9 cellular contexts compared by ENCODE assay signal in the genomic region with DNA sequence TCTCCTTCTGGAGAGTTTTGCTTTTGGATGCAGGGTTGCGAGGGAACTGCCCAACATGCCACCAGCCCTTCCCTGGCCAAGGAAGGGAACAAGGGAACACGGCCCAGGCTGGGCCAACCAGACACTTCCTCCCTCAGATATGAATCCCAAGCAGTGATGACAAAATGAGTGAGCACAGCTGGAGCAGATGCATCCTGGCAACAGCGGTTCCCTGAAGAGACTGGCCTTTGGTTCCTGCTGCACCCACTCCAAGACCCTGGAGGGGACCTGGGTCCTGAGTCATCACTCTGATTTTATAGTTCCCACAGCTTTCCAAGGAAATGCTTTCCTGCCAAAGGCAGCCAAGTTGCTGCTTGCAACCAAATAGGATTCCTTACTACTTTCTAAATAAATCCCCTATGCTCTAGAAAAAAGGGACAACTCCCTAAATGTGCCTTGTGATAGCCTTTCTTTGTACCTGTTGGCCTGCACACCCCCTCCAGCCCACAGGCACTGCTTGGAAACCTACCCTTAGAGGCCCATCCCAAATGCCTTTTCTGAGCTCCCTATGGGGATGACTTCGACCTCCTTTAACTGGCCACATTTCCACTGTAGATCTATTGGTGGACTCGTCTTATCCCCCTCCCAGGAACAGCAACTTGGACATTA. TPM values are rescaled to one million over a fixed set of nuclear protein-coding genes. Genes with fewer than 3 reads are reported as not detected.
DNase-seq lines count a peak whose midpoint lies in the region; ATAC-seq lines count a peak whose summit lies in the region.
"Had no signal": no experiment of that assay in that cellular context is flagged by ENCODE, and none has a peak within 500 bp of the region (broad histone marks: within the 10 kb centered on the region; RNA-seq: fewer than 3 reads in every experiment).

No MANE protein-coding gene starts in this region.

- H3K4me1 ChIP-seq in BLaER1 (peaks cover 94% of the 10 kb centered on the region), Karpas-422 (ENCODE audit: low read length) (peaks cover 84% of the 10 kb centered on the region), muscle layer of duodenum (ENCODE audit: control insufficient read depth in 1 of 2, insufficient read depth in 2 of 2, low read length in 2 of 2) (peaks cover 44 to 66% of the 10 kb centered on the region in 2 donors)

- peak overlapping the region; percentile 41 for H3K4me3 ChIP-seq in BLaER1
- peak overlapping the region; percentile 53 for H3K4me3 ChIP-seq in Karpas-422 (ENCODE audit: low read length)
- peak overlapping the region in 1 of 2 donors; percentile 10 for H3K4me3 ChIP-seq in muscle layer of duodenum (ENCODE audit: low read depth in 1 of 2, low read length in 2 of 2)

- peak overlapping the region; percentile 95 for H3K27ac Mint-ChIP-seq in dendritic cell treated with granulocyte-macrophage colony-stimulating factor and Interleukin-4, amounts not matched to agents 40 ng/mL and 50 ng/mL, for 4 days
- H3K27ac Mint-ChIP-seq in activated T-helper 1 cell treated with anti-CD3 and anti-CD28 coated beads, Interleukin-12 subunit alpha, Interleukin-12 subunit beta, Interleukin-2, Interleukin-4 antibody, amounts not matched to agents 30 ng/mL and 10 ng/mL and 1 ng/mL, durations not matched to agents 14 hours and 24 hours and 36 hours: no peak overlapping the region
- H3K27ac Mint-ChIP-seq: T-helper 1 cell treated with Interleukin-12 subunit alpha and Interleukin-12 subunit beta and Interleukin-4 antibody, amounts not matched to agents 30 μg/mL and 1 μg/mL, for 36 hours had no signal

- H3K36me3 ChIP-seq in BLaER1 (peaks cover 10% of the 10 kb centered on the region; the same call in 1 of the 2 replicates), Karpas-422 (ENCODE audit: insufficient read depth, low read length) (no peaks in the 10 kb centered on the region), muscle layer of duodenum (ENCODE audit: control insufficient read depth in 1 of 2, insufficient read depth in 2 of 2, low read length in 2 of 2) (peaks cover 0 to 4% of the 10 kb centered on the region in 2 donors)

- peaks cover 82% of the 10 kb centered on the region for H3K4me1 Mint-ChIP-seq in dendritic cell treated with granulocyte-macrophage colony-stimulating factor and Interleukin-4, amounts not matched to agents 40 ng/mL and 50 ng/mL, for 4 days (ENCODE audit: low read depth)
- H3K4me1 Mint-ChIP-seq in activated T-helper 1 cell treated with anti-CD3 and anti-CD28 coated beads, Interleukin-12 subunit alpha, Interleukin-12 subunit beta, Interleukin-2, Interleukin-4 antibody, amounts not matched to agents 30 ng/mL and 10 ng/mL and 1 ng/mL, durations not matched to agents 14 hours and 24 hours and 36 hours (ENCODE audit: low read depth): peaks cover 76% of the 10 kb centered on the region

- H3K4me2 ChIP-seq in BLaER1 (peak overlapping the region; percentile 99), Karpas-422 (ENCODE audit: low read depth, low read length, poor library complexity, severe bottlenecking) (peak overlapping the region; percentile 72)

- H3K4me3 Mint-ChIP-seq in dendritic cell treated with granulocyte-macrophage colony-stimulating factor and Interleukin-4, amounts not matched to agents 40 ng/mL and 50 ng/mL, for 4 days: peak overlapping the region; percentile 62
- no peak overlapping the region for H3K4me3 Mint-ChIP-seq in activated T-helper 1 cell treated with anti-CD3 and anti-CD28 coated beads, Interleukin-12 subunit alpha, Interleukin-12 subunit beta, Interleukin-2, Interleukin-4 antibody, amounts not matched to agents 30 ng/mL and 10 ng/mL and 1 ng/mL, durations not matched to agents 14 hours and 24 hours and 36 hours
- H3K4me3 Mint-ChIP-seq: T-helper 1 cell treated with Interleukin-12 subunit alpha and Interleukin-12 subunit beta and Interleukin-4 antibody, amounts not matched to agents 30 μg/mL and 1 μg/mL, for 36 hours had no signal

- no peak for DNase-seq in Karpas-422
- DNase-seq in activated T-helper 1 cell treated with anti-CD3 and anti-CD28 coated beads, Interleukin-12 subunit alpha, Interleukin-12 subunit beta, Interleukin-2, Interleukin-4 antibody, amounts not matched to agents 30 ng/mL and 10 ng/mL and 1 ng/mL, durations not matched to agents 14 hours and 24 hours and 36 hours (ENCODE audit: low spot score): no peak
- no peak for DNase-seq in effector CD8-positive, alpha-beta T cell (lab: John Stamatoyannopoulos, UW)
- DNase-seq in activated CD8-positive, alpha-beta memory T cell treated with anti-CD3 and anti-CD28 coated beads, Interleukin-2, amount 50 U/mL, for 4 hours: no peak

- H3K9me2 ChIP-seq in Karpas-422 (replicated peaks; ENCODE audit: insufficient read depth, low read length): no peaks in the 10 kb centered on the region

- H3K27ac ChIP-seq in BLaER1 (peak overlapping the region; percentile 78), Karpas-422 (ENCODE audit: low read length) (peak overlapping the region; percentile 99), muscle layer of duodenum (ENCODE audit: low read length) (peak overlapping the region; percentile 46)

- H3K9me3 Mint-ChIP-seq in dendritic cell treated with granulocyte-macrophage colony-stimulating factor and Interleukin-4, amounts not matched to agents 40 ng/mL and 50 ng/mL, for 4 days: no peaks in the 10 kb centered on the region
- H3K9me3 Mint-ChIP-seq in activated T-helper 1 cell treated with anti-CD3 and anti-CD28 coated beads, Interleukin-12 subunit alpha, Interleukin-12 subunit beta, Interleukin-2, Interleukin-4 antibody, amounts not matched to agents 30 ng/mL and 10 ng/mL and 1 ng/mL, durations not matched to agents 14 hours and 24 hours and 36 hours: no peaks in the 10 kb centered on the region
- H3K9me3 Mint-ChIP-seq: T-helper 1 cell treated with Interleukin-12 subunit alpha and Interleukin-12 subunit beta and Interleukin-4 antibody, amounts not matched to agents 30 μg/mL and 1 μg/mL, for 36 hours had no signal

- H4K20me1 ChIP-seq in BLaER1 (peaks cover 55% of the 10 kb centered on the region; the same call in 1 of the 2 replicates), Karpas-422 (ENCODE audit: insufficient read depth, low read depth, low read length) (peaks cover 4% of the 10 kb centered on the region; the same call in 1 of the 2 replicates)

- H2AFZ ChIP-seq in Karpas-422 (ENCODE audit: low read length): no peak overlapping the region

- H3K27me3 Mint-ChIP-seq in dendritic cell treated with granulocyte-macrophage colony-stimulating factor and Interleukin-4, amounts not matched to agents 40 ng/mL and 50 ng/mL, for 4 days: no peaks in the 10 kb centered on the region
- H3K27me3 Mint-ChIP-seq in activated T-helper 1 cell treated with anti-CD3 and anti-CD28 coated beads, Interleukin-12 subunit alpha, Interleukin-12 subunit beta, Interleukin-2, Interleukin-4 antibody, amounts not matched to agents 30 ng/mL and 10 ng/mL and 1 ng/mL, durations not matched to agents 14 hours and 24 hours and 36 hours (ENCODE audit: insufficient read depth): no peaks in the 10 kb centered on the region

- ATAC-seq in HG03095 (IDR thresholded peaks at IDR 0.05; ENCODE audit: unreplicated experiment): no peak

- H3K79me2 ChIP-seq in Karpas-422 (ENCODE audit: low read length): peaks cover 56% of the 10 kb centered on the region

- H3K36me3 Mint-ChIP-seq in dendritic cell treated with granulocyte-macrophage colony-stimulating factor and Interleukin-4, amounts not matched to agents 40 ng/mL and 50 ng/mL, for 4 days (ENCODE audit: low read depth): peaks cover 25% of the 10 kb centered on the region
- H3K36me3 Mint-ChIP-seq in activated T-helper 1 cell treated with anti-CD3 and anti-CD28 coated beads, Interleukin-12 subunit alpha, Interleukin-12 subunit beta, Interleukin-2, Interleukin-4 antibody, amounts not matched to agents 30 ng/mL and 10 ng/mL and 1 ng/mL, durations not matched to agents 14 hours and 24 hours and 36 hours (ENCODE audit: low read depth): peaks cover 12% of the 10 kb centered on the region

- H3K9me3 ChIP-seq in BLaER1 (no peaks in the 10 kb centered on the region), Karpas-422 (ENCODE audit: low read length) (no peaks in the 10 kb centered on the region), muscle layer of duodenum (ENCODE audit: control insufficient read depth in 1 of 2, low read length in 2 of 2) (no peaks in the 10 kb centered on the region)

- intact Hi-C loops in dendritic cell treated with granulocyte-macrophage colony-stimulating factor and Interleukin-4, amounts not matched to agents 40 ng/mL and 50 ng/mL, for 4 days (cut with micrococcal nuclease): loop anchor here (2.0 kb wide), 1 partner anchor 29 kb away; no protein-coding TSS in a partner anchor
- intact Hi-C loops in activated T-helper 1 cell treated with anti-CD3 and anti-CD28 coated beads, Interleukin-12 subunit alpha, Interleukin-12 subunit beta, Interleukin-2, Interleukin-4 antibody, amounts not matched to agents 30 ng/mL and 10 ng/mL and 1 ng/mL, durations not matched to agents 14 hours and 24 hours and 36 hours (cut with micrococcal nuclease): no loop called here

- H3K27me3 ChIP-seq in BLaER1 (no peaks in the 10 kb centered on the region), Karpas-422 (ENCODE audit: low read length) (no peaks in the 10 kb centered on the region), muscle layer of duodenum (ENCODE audit: low read depth, low read length) (no peaks in the 10 kb centered on the region)

- H3K9ac ChIP-seq in BLaER1 (peak overlapping the region; percentile 68), Karpas-422 (ENCODE audit: low read length) (peak overlapping the region; percentile 67)

RNA-seq across cellular contexts. Expression of gene ST3GAL2, which starts 5.3 kb away (rescaled TPM):
- 48.1 and 62.4 TPM in 2 replicates for total RNA-seq in Karpas-422 (2014; rRNA removed; shearing (Covaris generic); ENCODE audit: low replicate concordance)
- 35.6 and 37.7 TPM in 2 replicates for total RNA-seq in activated T-helper 1 cell treated with anti-CD3 and anti-CD28 coated beads, Interleukin-12 subunit alpha, Interleukin-12 subunit beta, Interleukin-2, Interleukin-4 antibody, amounts not matched to agents 30 ng/mL and 10 ng/mL and 1 ng/mL, durations not matched to agents 14 hours and 24 hours and 36 hours

RNA-seq across cellular contexts. Expression of gene FCSK, which starts 20.8 kb away (rescaled TPM):
- 6.4 and 17.4 TPM in 2 replicates for total RNA-seq in Karpas-422 (2014; rRNA removed; shearing (Covaris generic); ENCODE audit: low replicate concordance)
- 19.7 and 21.0 TPM in 2 replicates for total RNA-seq in activated T-helper 1 cell treated with anti-CD3 and anti-CD28 coated beads, Interleukin-12 subunit alpha, Interleukin-12 subunit beta, Interleukin-2, Interleukin-4 antibody, amounts not matched to agents 30 ng/mL and 10 ng/mL and 1 ng/mL, durations not matched to agents 14 hours and 24 hours and 36 hours

Comparison
In these comparisons a context has a peak if more than half of its experiments do, and no peak if none do; other contexts are left out.
1. H3K27ac ChIP-seq: peak in every context shown above with its lines; median percentile 99 in Karpas-422; 78 in BLaER1; 46 in muscle layer of duodenum.